Comparison of ENCODE assay signal across 7 cellular contexts in the genomic region with DNA sequence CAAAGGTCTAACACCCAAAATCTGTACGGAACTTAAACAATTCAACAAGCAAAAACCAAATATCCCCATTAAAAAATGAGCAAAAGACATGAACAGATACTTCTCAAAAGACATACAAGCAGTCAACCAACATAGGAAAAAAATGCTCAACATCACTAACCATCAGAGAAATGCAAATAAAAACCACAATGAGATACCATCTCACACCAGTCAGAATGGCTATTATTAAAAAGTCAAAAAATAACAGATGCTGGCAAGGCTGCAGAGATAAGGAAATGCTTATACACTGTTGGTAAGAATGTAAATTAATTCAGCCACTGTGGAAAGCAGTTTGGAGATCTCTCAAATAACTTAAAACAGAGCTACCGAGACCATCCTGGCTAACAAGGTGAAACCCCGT. TPM values are rescaled to one million over a fixed set of nuclear protein-coding genes. Genes with fewer than 3 reads are reported as not detected.
DNase-seq lines count a peak whose midpoint lies in the region; ATAC-seq, FAIRE-seq and TF ChIP-seq lines count a peak whose summit lies in the region.
"Not testable (repeated sequence)": the region's sequence is repeated elsewhere in the genome, so short reads cannot be mapped to it uniquely, and the experiment has no call there.

No MANE protein-coding gene starts in this region.

- peaks cover 37% of the 10 kb centered on the region for H3K4me1 Mint-ChIP-seq in activated T-cell treated with anti-CD3 and anti-CD28 coated beads, Interleukin-2, amount 50 U/mL, for 24 hours (ENCODE audit: low read depth)
- H3K4me1 Mint-ChIP-seq in naive B cell, result peaks cover 56 to 68% (median 65%) of the 10 kb centered on the region in 3 donors

- H3K36me3 ChIP-seq in HEK293 (ENCODE audit: control insufficient read depth in 2 of 2, insufficient read depth in 1 of 2, low read length in 2 of 2) (peaks cover 6 to 18% of the 10 kb centered on the region in 2 experiments; a peak in 2 of 3 replicates), Karpas-422 (ENCODE audit: insufficient read depth, low read length) (peaks cover 22% of the 10 kb centered on the region; the same call in 1 of the 2 replicates)

- H3K9me2 ChIP-seq in Karpas-422 (replicated peaks; ENCODE audit: insufficient read depth, low read length), result not testable (repeated sequence)

- FAIRE-seq in GM19239 (lab: Jason Lieb, UNC), result peak; percentile 68

- H3K4me2 ChIP-seq in Karpas-422 (ENCODE audit: low read depth, low read length, poor library complexity, severe bottlenecking), result peak overlapping the region; percentile 61

- H3K36me3 Mint-ChIP-seq in activated T-cell treated with anti-CD3 and anti-CD28 coated beads, Interleukin-2, amount 50 U/mL, for 24 hours (ENCODE audit: low read depth), result peaks cover 94% of the 10 kb centered on the region
- H3K36me3 Mint-ChIP-seq in naive B cell, result peaks cover 10 to 15% of the 10 kb centered on the region in 2 donors

- peak overlapping the region; percentile 53 for H3K9ac ChIP-seq in Karpas-422 (ENCODE audit: low read length)

- CTCF ChIA-PET in HEK293 (lab: Yijun Ruan, JAX), result interaction anchor here (1.4 kb wide), 1 partner anchor 10 kb away, joined by 4 read pairs; no protein-coding TSS in a partner anchor

- H3K4me3 Mint-ChIP-seq in activated T-cell treated with anti-CD3 and anti-CD28 coated beads, Interleukin-2, amount 50 U/mL, for 24 hours, result not testable (repeated sequence)
- H3K4me3 Mint-ChIP-seq in naive B cell, result peak overlapping the region; percentile 38 to 82 (median 66)

- H3K9me3 ChIP-seq in HEK293 (ENCODE audit: control insufficient read depth, insufficient read depth, low read depth, low read length); Karpas-422 (ENCODE audit: low read length): not testable (repeated sequence)

- TF ChIP-seq CTCF in HEK293 (tag by site-specific recombination; IDR thresholded peaks at IDR 0.05), result not testable (repeated sequence)

- not testable (repeated sequence) for H3K4me1 ChIP-seq in HEK293 (ENCODE audit: control insufficient read depth, insufficient read depth, low read length)
- H3K4me1 ChIP-seq in Karpas-422 (ENCODE audit: low read length), result peaks cover 100% of the 10 kb centered on the region

- H2AFZ ChIP-seq in Karpas-422 (ENCODE audit: low read length), result not testable (repeated sequence)

- not testable (repeated sequence) for H3K27me3 Mint-ChIP-seq in activated T-cell treated with anti-CD3 and anti-CD28 coated beads, Interleukin-2, amount 50 U/mL, for 24 hours; naive B cell

- H3K9me3 Mint-ChIP-seq in activated T-cell treated with anti-CD3 and anti-CD28 coated beads, Interleukin-2, amount 50 U/mL, for 24 hours; naive B cell: not testable (repeated sequence)

- H3K27me3 ChIP-seq in Karpas-422 (ENCODE audit: low read length), result not testable (repeated sequence)

- DNase-seq in GM19239 (ENCODE audit: insufficient read length, low spot score); activated T-cell treated with anti-CD3 and anti-CD28 coated beads, Interleukin-2, amount 50 U/mL, for 24 hours: not testable (repeated sequence)
- DNase-seq in Karpas-422, result peak; percentile 82
- peak; percentile 27 for DNase-seq in naive B cell

- H3K79me2 ChIP-seq in Karpas-422 (ENCODE audit: low read length), result peaks cover 91% of the 10 kb centered on the region

- H4K20me1 ChIP-seq in Karpas-422 (ENCODE audit: insufficient read depth, low read depth, low read length), result not testable (repeated sequence)

- H3K27ac Mint-ChIP-seq in activated T-cell treated with anti-CD3 and anti-CD28 coated beads, Interleukin-2, amount 50 U/mL, for 24 hours, result peak overlapping the region; percentile 22
- H3K27ac Mint-ChIP-seq in naive B cell, result peak overlapping the region; percentile 69 to 94 (median 88)

- not testable (repeated sequence) for H3K27ac ChIP-seq in HEK293 (ENCODE audit: extremely low read depth, low read depth, low read length)
- H3K27ac ChIP-seq in Karpas-422 (ENCODE audit: low read length), result peak overlapping the region; percentile 93

- peak; percentile 19 for TF ChIP-seq POLR2A in GM18505 (IDR thresholded peaks at IDR 0.05; ENCODE audit: borderline replicate concordance, extremely low read depth, insufficient read depth, insufficient read length)

- POLR2A ChIA-PET in HEK293 (lab: Yijun Ruan, JAX), result not testable (repeated sequence)

- ATAC-seq in GM18505 (IDR thresholded peaks at IDR 0.05; ENCODE audit: unreplicated experiment) (peak; percentile 40), HG03066 (IDR thresholded peaks at IDR 0.05; ENCODE audit: low read depth, unreplicated experiment) (peak; percentile 38), naive B cell (ENCODE audit: low read depth in 2 of 2) (peak; percentile 63 to 66)

- H3K4me3 ChIP-seq in HEK293 (ENCODE audit: low read depth, low read length), result not testable (repeated sequence)
- peak overlapping the region; percentile 45 for H3K4me3 ChIP-seq in Karpas-422 (ENCODE audit: low read length)

TF ChIP-seq in HEK293, 187 proteins besides CTCF, POLR2A, EP300 and RAD21:
- TF ChIP-seq, protein P1, sequence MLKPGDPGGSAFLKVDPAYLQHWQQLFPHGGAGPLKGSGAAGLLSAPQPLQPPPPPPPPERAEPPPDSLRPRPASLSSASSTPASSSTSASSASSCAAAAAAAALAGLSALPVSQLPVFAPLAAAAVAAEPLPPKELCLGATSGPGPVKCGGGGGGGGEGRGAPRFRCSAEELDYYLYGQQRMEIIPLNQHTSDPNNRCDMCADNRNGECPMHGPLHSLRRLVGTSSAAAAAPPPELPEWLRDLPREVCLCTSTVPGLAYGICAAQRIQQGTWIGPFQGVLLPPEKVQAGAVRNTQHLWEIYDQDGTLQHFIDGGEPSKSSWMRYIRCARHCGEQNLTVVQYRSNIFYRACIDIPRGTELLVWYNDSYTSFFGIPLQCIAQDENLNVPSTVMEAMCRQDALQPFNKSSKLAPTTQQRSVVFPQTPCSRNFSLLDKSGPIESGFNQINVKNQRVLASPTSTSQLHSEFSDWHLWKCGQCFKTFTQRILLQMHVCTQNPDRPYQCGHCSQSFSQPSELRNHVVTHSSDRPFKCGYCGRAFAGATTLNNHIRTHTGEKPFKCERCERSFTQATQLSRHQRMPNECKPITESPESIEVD (tag by site-specific recombination; IDR thresholded peaks at IDR 0.05), result peak; percentile 11; the same call in 1 of the 2 replicates
- TF ChIP-seq OSR2 (tag by site-specific recombination; IDR thresholded peaks at IDR 0.05), result 0 out of 2 replicates have a peak, but pooled peaks have one; percentile 14
- peak; percentile 76 for TF ChIP-seq FEZF1 (tag by site-specific recombination; IDR thresholded peaks at IDR 0.05)
TF ChIP-seq in HEK293: peak in this region for 3; not testable (repeated sequence) for 184.

RNA-seq across cellular contexts. Expression of a gene that starts 21.9 kb away (rescaled TPM):
- total RNA-seq in Karpas-422 (2014; rRNA removed; shearing (Covaris generic); ENCODE audit: low replicate concordance), result 87.4 and 120 TPM in 2 replicates
- 10 to 100 TPM; 35.4 to 45.2 (median 40.3) TPM for polyA plus RNA-seq in naive B cell (ENCODE audit: low read depth in 6 of 6)

RNA-seq across cellular contexts. Expression of a gene that starts 22.0 kb away (rescaled TPM):
- 9.2 and 24.9 TPM in 2 replicates for total RNA-seq in Karpas-422 (2014; rRNA removed; shearing (Covaris generic); ENCODE audit: low replicate concordance)
- 1 to 10 TPM in 5 of 6 donors, under 1 TPM in 1; 0.11 to 5.8 (median 4.6) TPM for polyA plus RNA-seq in naive B cell (ENCODE audit: low read depth in 6 of 6)
